8 cellular contexts compared by ENCODE assay signal in genomic region chr10:72834183-72834825, GRCh38. TPM values are rescaled to one million over a fixed set of nuclear protein-coding genes. Genes with fewer than 3 reads are reported as not detected.
A peak's percentile ranks its signal among the peaks of the same experiment; 100 is the strongest.
DNase-seq lines count a peak whose midpoint lies in the region; ATAC-seq and TF ChIP-seq lines count a peak whose summit lies in the region.

No MANE protein-coding gene starts in this region.

- H3K9me3 Mint-ChIP-seq in T-helper 2 cell treated with Interferon-gamma antibody and Interleukin-4, amounts not matched to agents 5 μg/mL and 100 μg/mL, for 36 hours, result no peaks in the 10 kb centered on the region

- H3K9me3 ChIP-seq in suprapubic skin, result no peaks in the 10 kb centered on the region

- H3K4me1 Mint-ChIP-seq in T-helper 2 cell treated with Interferon-gamma antibody and Interleukin-4, amounts not matched to agents 5 μg/mL and 100 μg/mL, for 36 hours (ENCODE audit: low read depth), result no peaks in the 10 kb centered on the region

- peaks cover 5% of the 10 kb centered on the region for H3K36me3 ChIP-seq in suprapubic skin

- H3K4me1 ChIP-seq in suprapubic skin, result peaks cover 8% of the 10 kb centered on the region

- no peak overlapping the region for H3K4me3 ChIP-seq in LNCaP clone FGC (ENCODE audit: low read depth, low read length)
- no peak overlapping the region for H3K4me3 ChIP-seq in choroid plexus epithelial cell (ENCODE audit: low read depth, low read length)
- H3K4me3 ChIP-seq in suprapubic skin, result no peak overlapping the region

- TF ChIP-seq EP300 in suprapubic skin (IDR thresholded peaks at IDR 0.05), result no peak

- no peaks in the 10 kb centered on the region for H3K36me3 Mint-ChIP-seq in T-helper 2 cell treated with Interferon-gamma antibody and Interleukin-4, amounts not matched to agents 5 μg/mL and 100 μg/mL, for 36 hours (ENCODE audit: low read depth)

- H3K27me3 ChIP-seq in suprapubic skin, result no peaks in the 10 kb centered on the region

- no peak for TF ChIP-seq POLR2A in suprapubic skin (IDR thresholded peaks at IDR 0.05)

- 64% methylated on average over 5 of the region's 5 CpGs for WGBS in suprapubic skin

- peak; percentile 85 for TF ChIP-seq CTCF in LNCaP clone FGC (IDR thresholded peaks at IDR 0.05; ENCODE audit: control insufficient read depth, extremely low read depth, insufficient read depth)
- TF ChIP-seq CTCF in choroid plexus epithelial cell (conservative IDR thresholded peaks at IDR 0.05; ENCODE audit: low read depth, low read length), result peak; percentile 74
- peak; percentile 46 to 65 for TF ChIP-seq CTCF in suprapubic skin (IDR thresholded peaks at IDR 0.05)

- no peak overlapping the region for H3K27ac Mint-ChIP-seq in T-helper 2 cell treated with Interferon-gamma antibody and Interleukin-4, amounts not matched to agents 5 μg/mL and 100 μg/mL, for 36 hours

- no peak overlapping the region for H3K27ac ChIP-seq in suprapubic skin

- DNase-seq in T-helper 2 cell (peak in 3 of 5 experiments; percentile 7 to 68 (median 8)), LNCaP clone FGC (ENCODE audit: low read depth) (peak; percentile 68), SK-MEL-5 (ENCODE audit: low read depth, low spot score) (peak; percentile 68), choroid plexus epithelial cell (ENCODE audit: low read depth) (peak; percentile 88), left kidney (ENCODE audit: low read depth, low spot score) (peak; percentile 78), suprapubic skin (ENCODE audit: low spot score in 2 of 2) (no peak)
- no peak for DNase-seq in T-helper 2 cell treated with Interferon-gamma antibody and Interleukin-4, amounts not matched to agents 5 μg/mL and 100 μg/mL, for 36 hours (ENCODE audit: low spot score)

- ATAC-seq in GM21423 (IDR thresholded peaks at IDR 0.05; ENCODE audit: unreplicated experiment), result no peak

- H3K4me3 Mint-ChIP-seq in T-helper 2 cell treated with Interferon-gamma antibody and Interleukin-4, amounts not matched to agents 5 μg/mL and 100 μg/mL, for 36 hours, result no peak overlapping the region

- no peaks in the 10 kb centered on the region for H3K27me3 Mint-ChIP-seq in T-helper 2 cell treated with Interferon-gamma antibody and Interleukin-4, amounts not matched to agents 5 μg/mL and 100 μg/mL, for 36 hours (ENCODE audit: low read depth)

- in situ Hi-C loops in SK-MEL-5 (cut with HindIII; ENCODE audit: low pct_unique_long_range_greater_than_20kb, low sequenced_read_pairs), result no loop called here

RNA-seq across cellular contexts. Expression of gene OIT3, which starts 59.2 kb away (rescaled TPM):
- total RNA-seq in SK-MEL-5 (2014; rRNA removed; shearing (Covaris generic)), result not detected in 2 replicates
- polyA plus RNA-seq in SK-MEL-5 (2015; cell fraction: cytosol; rRNA removed), result not detected in 2 replicates
- polyA plus RNA-seq in SK-MEL-5 (2015; cell fraction: nucleus; rRNA removed), result not detected in 2 replicates
- not detected for total RNA-seq in suprapubic skin

Comparison
In these comparisons a context has a peak if more than half of its experiments do, and no peak if none do; other contexts are left out.
1. DNase-seq: peak in T-helper 2 cell (3 of 5), LNCaP clone FGC (single experiment), SK-MEL-5 (single experiment), choroid plexus epithelial cell (single experiment) and left kidney (single experiment); none in T-helper 2 cell treated with Interferon-gamma antibody and Interleukin-4, amounts not matched to agents 5 μg/mL and 100 μg/mL, for 36 hours (single experiment) and suprapubic skin (0 of 2).
2. Peak in every context shown above with its lines, with median percentiles within 50 percentile points of each other: CTCF ChIP-seq.